ENCODE assay signal across 8 cellular contexts in genomic region chr9:137114220-137114612, GRCh38. TPM values are rescaled to one million over a fixed set of nuclear protein-coding genes. Genes with fewer than 3 reads are reported as not detected.
DNase-seq lines count a peak whose midpoint lies in the region; ATAC-seq and TF ChIP-seq lines count a peak whose summit lies in the region.

No MANE protein-coding gene starts in this region.

- ATAC-seq in right lobe of liver (no peak), aorta (ENCODE audit: low FRiP score) (no peak), GM19397 (IDR thresholded peaks at IDR 0.05; ENCODE audit: unreplicated experiment) (no peak)

- H3K4me1 ChIP-seq in HEK293 (ENCODE audit: control insufficient read depth, insufficient read depth, low read length) (no peaks in the 10 kb centered on the region), right lobe of liver (peaks cover 0 to 4% (median 1%) of the 10 kb centered on the region in 4 donors), aorta (ENCODE audit: control insufficient read depth in 1 of 2, insufficient read depth in 2 of 2, low read length in 2 of 2) (no peaks in the 10 kb centered on the region)

- peaks cover 15% of the 10 kb centered on the region for H3K36me3 Mint-ChIP-seq in activated T-helper 2 cell treated with anti-CD3 and anti-CD28 coated beads, Interferon-gamma antibody, Interleukin-2, Interleukin-4, amounts not matched to agents 10 μg/mL and 5 μg/mL and 100 μg/mL, durations not matched to agents 14 hours and 24 hours and 36 hours (ENCODE audit: low read depth)

- H3K4me3 Mint-ChIP-seq in activated T-helper 2 cell treated with anti-CD3 and anti-CD28 coated beads, Interferon-gamma antibody, Interleukin-2, Interleukin-4, amounts not matched to agents 10 μg/mL and 5 μg/mL and 100 μg/mL, durations not matched to agents 14 hours and 24 hours and 36 hours (ENCODE audit: low read depth), result peak overlapping the region; percentile 67

- no peaks in the 10 kb centered on the region for H3K9me3 ChIP-seq in HEK293 (ENCODE audit: control insufficient read depth, insufficient read depth, low read depth, low read length)
- no peaks in the 10 kb centered on the region for H3K9me3 ChIP-seq in right lobe of liver
- no peaks in the 10 kb centered on the region for H3K9me3 ChIP-seq in aorta (ENCODE audit: control insufficient read depth, low read length)

- no CpG with 5 or more reads among the region's 45 CpGs for WGBS in right lobe of liver (ENCODE audit: insufficient coverage, low coverage, low lambda C conversion rate, missing lambda C conversion rate)
- 1% methylated on average over 31 to 45 of the region's 45 CpGs for WGBS in aorta, 2 donors

- CTCF ChIA-PET in HEK293 (lab: Yijun Ruan, JAX), result interaction anchor here (0.6 kb wide), 1 partner anchor 121 kb away, joined by 4 read pairs; no protein-coding TSS in a partner anchor

- H3K27ac Mint-ChIP-seq in activated T-helper 2 cell treated with anti-CD3 and anti-CD28 coated beads, Interferon-gamma antibody, Interleukin-2, Interleukin-4, amounts not matched to agents 10 μg/mL and 5 μg/mL and 100 μg/mL, durations not matched to agents 14 hours and 24 hours and 36 hours, result no peak overlapping the region

- POLR2A ChIA-PET in HEK293 (lab: Yijun Ruan, JAX), result interaction anchor here (1.4 kb wide), 1 partner anchor 126 kb away, joined by 6 read pairs; the partner anchor contains the start of gene TUBB4B

- H3K36me3 ChIP-seq in HEK293 (ENCODE audit: control insufficient read depth in 2 of 2, insufficient read depth in 1 of 2, low read length in 2 of 2), result peaks cover 0 to 8% of the 10 kb centered on the region in 2 experiments; a peak in 1 of 3 replicates
- peaks cover 0 to under 1% (median 0%) of the 10 kb centered on the region in 4 donors for H3K36me3 ChIP-seq in right lobe of liver
- no peaks in the 10 kb centered on the region for H3K36me3 ChIP-seq in aorta (ENCODE audit: control insufficient read depth in 1 of 2, insufficient read depth in 2 of 2, low read length in 1 of 2)

- H3K4me3 ChIP-seq in HEK293 (ENCODE audit: low read depth, low read length), result peak overlapping the region; percentile 4
- peak overlapping the region; percentile 68 to 79 (median 70) for H3K4me3 ChIP-seq in right lobe of liver
- H3K4me3 ChIP-seq in aorta (ENCODE audit: low read length in 2 of 2), result peak overlapping the region; percentile 66 to 76

- H3K27ac ChIP-seq in C4-2B (peak overlapping the region; percentile 83), HEK293 (ENCODE audit: extremely low read depth, low read depth, low read length) (no peak overlapping the region), right lobe of liver (no peak overlapping the region), aorta (ENCODE audit: low read depth in 1 of 2, low read length in 2 of 2) (no peak overlapping the region)

- H3K9me3 Mint-ChIP-seq in activated T-helper 2 cell treated with anti-CD3 and anti-CD28 coated beads, Interferon-gamma antibody, Interleukin-2, Interleukin-4, amounts not matched to agents 10 μg/mL and 5 μg/mL and 100 μg/mL, durations not matched to agents 14 hours and 24 hours and 36 hours, result no peaks in the 10 kb centered on the region

- H3K4me1 Mint-ChIP-seq in activated T-helper 2 cell treated with anti-CD3 and anti-CD28 coated beads, Interferon-gamma antibody, Interleukin-2, Interleukin-4, amounts not matched to agents 10 μg/mL and 5 μg/mL and 100 μg/mL, durations not matched to agents 14 hours and 24 hours and 36 hours (ENCODE audit: low read depth), result peaks cover 5% of the 10 kb centered on the region

- TF ChIP-seq CTCF in C4-2B (conservative IDR thresholded peaks at IDR 0.05) (no peak), HEK293 (tag by site-specific recombination; IDR thresholded peaks at IDR 0.05) (no peak), right lobe of liver (IDR thresholded peaks at IDR 0.05) (no peak)

- TF ChIP-seq POLR2A in right lobe of liver (IDR thresholded peaks at IDR 0.05), result no peak

- no peaks in the 10 kb centered on the region for H3K27me3 Mint-ChIP-seq in activated T-helper 2 cell treated with anti-CD3 and anti-CD28 coated beads, Interferon-gamma antibody, Interleukin-2, Interleukin-4, amounts not matched to agents 10 μg/mL and 5 μg/mL and 100 μg/mL, durations not matched to agents 14 hours and 24 hours and 36 hours (ENCODE audit: low read depth)

- intact Hi-C loops in activated T-helper 2 cell treated with anti-CD3 and anti-CD28 coated beads, Interferon-gamma antibody, Interleukin-2, Interleukin-4, amounts not matched to agents 10 μg/mL and 5 μg/mL and 100 μg/mL, durations not matched to agents 14 hours and 24 hours and 36 hours (cut with micrococcal nuclease), result loop anchor here (2.0 kb wide), 2 partner anchors 19 to 27 kb away; partner anchors contain the start of gene MAN1B1
- intact Hi-C loops in right lobe of liver (cut with DNase I), result no loop called here
- intact Hi-C loops in aorta (cut with DNase I), result no loop called here

- DNase-seq in activated T-helper 2 cell treated with anti-CD3 and anti-CD28 coated beads, Interferon-gamma antibody, Interleukin-2, Interleukin-4, amounts not matched to agents 10 μg/mL and 5 μg/mL and 100 μg/mL, durations not matched to agents 14 hours and 24 hours and 36 hours (ENCODE audit: low spot score), result no peak
- DNase-seq in right lobe of liver (no peak), aorta (no peak), NK-92 (lab: John Stamatoyannopoulos, UW; ENCODE audit: unreplicated experiment) (no peak), putamen (ENCODE audit: low spot score) (no peak)

- H3K27me3 ChIP-seq in right lobe of liver, result no peaks in the 10 kb centered on the region
- no peaks in the 10 kb centered on the region for H3K27me3 ChIP-seq in aorta (ENCODE audit: control insufficient read depth in 1 of 2, insufficient read depth in 2 of 2, low read length in 1 of 2)

TF ChIP-seq in HEK293, 187 proteins besides CTCF, POLR2A, EP300 and RAD21 (continues in another document):
- TF ChIP-seq ZNF580 (tag by site-specific recombination; IDR thresholded peaks at IDR 0.05), result no peak
- TF ChIP-seq ZNF843 (tag by site-specific recombination; IDR thresholded peaks at IDR 0.05), result no peak
- TF ChIP-seq PRDM10 (tag by site-specific recombination; IDR thresholded peaks at IDR 0.05), result no peak

RNA-seq across cellular contexts. Expression of gene DPP7, which starts 0.3 kb away (rescaled TPM):
- 318 and 321 TPM in 2 replicates for total RNA-seq in activated T-helper 2 cell treated with anti-CD3 and anti-CD28 coated beads, Interferon-gamma antibody, Interleukin-2, Interleukin-4, amounts not matched to agents 10 μg/mL and 5 μg/mL and 100 μg/mL, durations not matched to agents 14 hours and 24 hours and 36 hours
- total RNA-seq in right lobe of liver, result 10 to 100 TPM; 62.2 to 86.2 (median 66.2) TPM
- 100 to 1,000 TPM in 1 of 2 donors, 10 to 100 TPM in 1; 97.4 to 153 TPM for total RNA-seq in aorta
- 100 to 1,000 TPM in 1 of 2 donors, 10 to 100 TPM in 1; 98.8 to 598 TPM for polyA plus RNA-seq in aorta

RNA-seq across cellular contexts. Expression of gene GRIN1, which starts 24.7 kb away (rescaled TPM):
- total RNA-seq in activated T-helper 2 cell treated with anti-CD3 and anti-CD28 coated beads, Interferon-gamma antibody, Interleukin-2, Interleukin-4, amounts not matched to agents 10 μg/mL and 5 μg/mL and 100 μg/mL, durations not matched to agents 14 hours and 24 hours and 36 hours, result 0.07 TPM in 1 of 2 replicates, not detected in the other
- total RNA-seq in right lobe of liver (not detected), aorta (not detected)
- polyA plus RNA-seq in aorta, result not detected

RNA-seq across cellular contexts. Expression of gene MAN1B1, which starts 27.4 kb away (rescaled TPM):
- 47.5 and 52.2 TPM in 2 replicates for total RNA-seq in activated T-helper 2 cell treated with anti-CD3 and anti-CD28 coated beads, Interferon-gamma antibody, Interleukin-2, Interleukin-4, amounts not matched to agents 10 μg/mL and 5 μg/mL and 100 μg/mL, durations not matched to agents 14 hours and 24 hours and 36 hours
- total RNA-seq in right lobe of liver, result 10 to 100 TPM; 24.0 to 39.1 (median 28.8) TPM
- total RNA-seq in aorta, result 10 to 100 TPM; 28.4 to 52.2 TPM
- 100 to 1,000 TPM in 1 of 2 donors, 10 to 100 TPM in 1; 21.2 to 104 TPM for polyA plus RNA-seq in aorta

RNA-seq across cellular contexts. Expression of gene UAP1L1, which starts 36.9 kb away (rescaled TPM):
- total RNA-seq in activated T-helper 2 cell treated with anti-CD3 and anti-CD28 coated beads, Interferon-gamma antibody, Interleukin-2, Interleukin-4, amounts not matched to agents 10 μg/mL and 5 μg/mL and 100 μg/mL, durations not matched to agents 14 hours and 24 hours and 36 hours, result 20.0 and 22.3 TPM in 2 replicates
- total RNA-seq in right lobe of liver (1 to 10 TPM; 1.3 to 4.9 (median 1.9) TPM), aorta (10 to 100 TPM in 1 of 2 donors, 1 to 10 TPM in 1; 7.9 to 20.6 TPM)
- 10 to 100 TPM in 1 of 2 donors, 1 to 10 TPM in 1; 4.1 to 13.2 TPM for polyA plus RNA-seq in aorta

RNA-seq across cellular contexts. Expression of gene SAPCD2, which starts 43.9 kb away (rescaled TPM):
- 26.5 and 27.1 TPM in 2 replicates for total RNA-seq in activated T-helper 2 cell treated with anti-CD3 and anti-CD28 coated beads, Interferon-gamma antibody, Interleukin-2, Interleukin-4, amounts not matched to agents 10 μg/mL and 5 μg/mL and 100 μg/mL, durations not matched to agents 14 hours and 24 hours and 36 hours
- total RNA-seq in right lobe of liver (under 1 TPM in 5 of 6 experiments, not detected in 1; 0.05 to 0.43 (median 0.22) TPM), aorta (under 1 TPM; 0.26 to 0.60 TPM)
- under 1 TPM in 1 of 2 donors, not detected in 1; 0.50 TPM for polyA plus RNA-seq in aorta

Comparison
In these comparisons a context has a peak if more than half of its experiments do, and no peak if none do; other contexts are left out.
1. H3K4me3 ChIP-seq: peak in every context shown above with its lines; median percentile 71 in aorta; 70 in right lobe of liver; 4 in HEK293.